15 cellular contexts compared by ENCODE assay signal in the genomic region with DNA sequence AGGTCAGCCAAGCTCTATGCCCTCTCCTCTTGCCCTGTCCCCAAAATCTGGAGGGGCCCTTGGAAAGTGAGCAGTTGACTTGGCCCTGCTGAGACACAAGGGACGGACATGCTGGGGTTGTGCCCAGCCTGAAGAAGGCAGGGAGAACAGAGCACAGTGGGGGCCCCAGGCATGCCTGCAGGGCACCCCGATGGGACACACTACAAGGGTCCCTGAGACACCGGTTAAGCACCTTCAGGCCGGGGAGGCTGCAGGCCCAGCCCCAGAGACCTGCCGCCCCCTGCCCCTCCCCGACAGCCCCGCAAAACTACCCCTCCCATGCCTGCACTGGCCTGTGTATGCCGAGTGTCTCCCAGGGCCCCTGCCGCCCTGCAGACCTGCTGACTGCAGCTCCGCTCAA. TPM values are rescaled to one million over a fixed set of nuclear protein-coding genes. Genes with fewer than 3 reads are reported as not detected.
"Had no signal": no experiment of that assay in that cellular context is flagged by ENCODE, and none has a peak within 500 bp of the region (broad histone marks: within the 10 kb centered on the region; RNA-seq: fewer than 3 reads in every experiment).

No MANE protein-coding gene starts in this region.

RNA-seq across cellular contexts. Expression of gene PNMA5, which starts 6.8 kb away (rescaled TPM):
- total RNA-seq: activated naive CD4-positive, alpha-beta T cell treated with anti-CD3 and anti-CD28 coated beads for 36 hours; activated naive CD4-positive, alpha-beta T cell treated with anti-CD3 and anti-CD28 coated beads, Interleukin-2, amount 50 U/mL, for 72 hours; activated naive CD8-positive, alpha-beta T cell treated with anti-CD3 and anti-CD28 coated beads for 36 hours; activated T-cell treated with anti-CD3 and anti-CD28 coated beads, Interleukin-2, amount 50 U/mL, for 4 hours; activated T-helper 1 cell treated with anti-CD3 and anti-CD28 coated beads, Interleukin-12 subunit alpha, Interleukin-12 subunit beta, Interleukin-2, Interleukin-4 antibody, amounts not matched to agents 30 ng/mL and 10 ng/mL and 1 ng/mL, durations not matched to agents 14 hours and 24 hours and 36 hours; activated T-helper 2 cell treated with anti-CD3 and anti-CD28 coated beads, Interferon-gamma antibody, Interleukin-2, Interleukin-4, amounts not matched to agents 10 μg/mL and 5 μg/mL and 100 μg/mL, durations not matched to agents 14 hours and 24 hours and 36 hours; adrenal gland; aorta; ascending aorta; astrocyte; body of pancreas; breast epithelium; bronchial epithelial cell; cardiac muscle cell; cardiac septum had no signal
- polyA plus RNA-seq: aorta, cardiac muscle cell had no signal
